Comparison of ENCODE assay signal across 1 cellular context in genomic region chr10:5629789-5630436, GRCh38.
TF ChIP-seq lines count a peak whose summit lies in the region.

No MANE protein-coding gene starts in this region.

TF ChIP-seq in K562, 482 proteins besides CTCF, POLR2A, EP300 and RAD21 (continued from another document):
- no peak for TF ChIP-seq ZC3H4 (CRISPR knock-in tag; IDR thresholded peaks at IDR 0.05; ENCODE audit: borderline replicate concordance)
- TF ChIP-seq ZNF518B (CRISPR knock-in tag; IDR thresholded peaks at IDR 0.05), result no peak
- TF ChIP-seq TBP (optimal IDR thresholded peaks at IDR 0.05; ENCODE audit: low read depth, low read length), result no peak
- peak; percentile 55; the same call in 1 of the 2 replicates for TF ChIP-seq SMC3 (conservative IDR thresholded peaks at IDR 0.05; ENCODE audit: insufficient read depth, low read depth, low read length)
- no peak for TF ChIP-seq ETV1 (tag; conservative IDR thresholded peaks at IDR 0.05; ENCODE audit: low read depth)
- TF ChIP-seq SAFB (IDR thresholded peaks at IDR 0.05; ENCODE audit: borderline replicate concordance, low read depth, low read length), result no peak
- no peak for TF ChIP-seq PBX2 (CRISPR knock-in tag; IDR thresholded peaks at IDR 0.05; ENCODE audit: low read depth)
- TF ChIP-seq PBX2 (tag; conservative IDR thresholded peaks at IDR 0.05; ENCODE audit: low read depth), result no peak
- 0 out of 2 replicates have a peak, but pooled peaks have one; percentile 17 for TF ChIP-seq SP1 (CRISPR knock-in tag; IDR thresholded peaks at IDR 0.05)
- no peak for TF ChIP-seq YBX1 (IDR thresholded peaks at IDR 0.05)
- no peak for TF ChIP-seq HDAC3 (IDR thresholded peaks at IDR 0.05; ENCODE audit: borderline replicate concordance, partially characterized antibody)
- TF ChIP-seq CBFA2T3 (IDR thresholded peaks at IDR 0.05), result no peak
- no peak for TF ChIP-seq RBM25 (IDR thresholded peaks at IDR 0.05; ENCODE audit: low read depth, low read length, severe bottlenecking)
- TF ChIP-seq CREBBP (IDR thresholded peaks at IDR 0.05; ENCODE audit: low read depth, low read length), result no peak
- TF ChIP-seq GATA2 (CRISPR knock-in tag; IDR thresholded peaks at IDR 0.05), result no peak
- TF ChIP-seq KLF10 (CRISPR knock-in tag; IDR thresholded peaks at IDR 0.05), result no peak
- peak; percentile 43; the same call in 1 of the 2 replicates for TF ChIP-seq CREM (IDR thresholded peaks at IDR 0.05; ENCODE audit: low read depth)
- TF ChIP-seq ZBTB8A (IDR thresholded peaks at IDR 0.05; ENCODE audit: partially characterized antibody), result no peak
- TF ChIP-seq CTBP1 (IDR thresholded peaks at IDR 0.05; ENCODE audit: borderline replicate concordance), result 0 out of 2 replicates have a peak, but pooled peaks have one; percentile 13
- TF ChIP-seq ZNF75A (CRISPR knock-in tag; IDR thresholded peaks at IDR 0.05), result no peak
- no peak for TF ChIP-seq ZBTB11 (CRISPR knock-in tag; IDR thresholded peaks at IDR 0.05)
- 0 out of 2 replicates have a peak, but pooled peaks have one; percentile 34 for TF ChIP-seq RB1 (IDR thresholded peaks at IDR 0.05; ENCODE audit: low read depth)
- peak; percentile 77 for TF ChIP-seq ZNF384 (IDR thresholded peaks at IDR 0.05; ENCODE audit: low read depth, low read length)
- peak; percentile 34; the same call in 1 of the 2 replicates for TF ChIP-seq TFAP4 (CRISPR knock-in tag; IDR thresholded peaks at IDR 0.05; ENCODE audit: borderline replicate concordance)
- TF ChIP-seq HNRNPUL1 (IDR thresholded peaks at IDR 0.05; ENCODE audit: low read length), result no peak
- no peak for TF ChIP-seq SP2 (IDR thresholded peaks at IDR 0.05; ENCODE audit: extremely low read depth, low read depth, low read length, poor library complexity, severe bottlenecking)
- no peak for TF ChIP-seq CREB1 (IDR thresholded peaks at IDR 0.05)
- no peak for TF ChIP-seq CREB1 (CRISPR knock-in tag; IDR thresholded peaks at IDR 0.05)
